9 cellular contexts compared by ENCODE assay signal in the genomic region with DNA sequence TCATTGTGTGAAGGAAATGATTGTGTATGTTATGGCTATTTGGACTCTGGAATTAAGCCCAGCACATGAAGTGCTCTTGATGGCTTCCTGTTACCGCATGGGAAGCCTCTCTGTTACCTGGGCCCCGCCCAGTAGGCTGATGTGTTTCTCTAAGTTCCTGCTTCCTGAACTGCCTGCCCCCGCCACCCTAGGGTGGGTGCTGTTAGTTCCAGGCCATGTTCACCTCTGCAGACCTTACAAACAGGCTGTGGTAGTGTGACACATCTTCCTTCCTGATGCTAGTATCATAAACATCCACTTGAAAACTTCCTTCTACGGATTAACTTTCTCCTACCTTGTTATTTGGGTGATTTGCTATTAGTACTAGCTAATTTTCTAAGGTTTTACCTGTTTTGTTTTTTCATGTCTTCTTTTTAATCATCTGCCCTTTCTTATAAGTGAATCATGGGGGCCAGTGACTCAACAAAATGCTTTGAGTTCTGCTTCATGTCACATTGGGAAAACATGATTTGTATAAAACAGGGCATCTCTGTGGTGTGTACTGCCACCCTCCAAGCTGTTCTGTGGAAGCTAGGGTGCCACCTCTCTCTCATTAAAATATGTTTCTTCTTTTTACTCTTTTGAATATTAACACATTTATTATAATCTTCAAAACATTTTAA. TPM values are rescaled to one million over a fixed set of nuclear protein-coding genes. Genes with fewer than 3 reads are reported as not detected.
DNase-seq lines count a peak whose midpoint lies in the region; ATAC-seq and TF ChIP-seq lines count a peak whose summit lies in the region.
"Had no signal": no experiment of that assay in that cellular context is flagged by ENCODE, and none has a peak within 500 bp of the region (broad histone marks: within the 10 kb centered on the region; RNA-seq: fewer than 3 reads in every experiment).

No MANE protein-coding gene starts in this region.

- no peak overlapping the region for H4K8ac ChIP-seq in IMR-90 (ENCODE audit: low read depth in 2 of 2, low read length in 2 of 2)

- H3K79me1 ChIP-seq in IMR-90 (ENCODE audit: low read depth in 1 of 2, low read length in 2 of 2) = no peaks in the 10 kb centered on the region

- ATAC-seq in IMR-90 (ENCODE audit: low read depth) = peak; percentile 46
- no peak for ATAC-seq in HG02938 (IDR thresholded peaks at IDR 0.05; ENCODE audit: unreplicated experiment)
- no peak for ATAC-seq in GM19467 (IDR thresholded peaks at IDR 0.05; ENCODE audit: unreplicated experiment)

- no peaks in the 10 kb centered on the region for H4K20me1 ChIP-seq in IMR-90 (ENCODE audit: insufficient read depth, low read length)

- 0 out of 2 replicates have a peak overlapping the region, but pooled peaks have one; percentile 8 for H3K18ac ChIP-seq in IMR-90 (ENCODE audit: low read depth, low read length)

- H3K4me2 ChIP-seq in IMR-90 (ENCODE audit: low read depth, low read length) = peak overlapping the region; percentile 27; the same call in 1 of the 2 replicates

- intact Hi-C loops in IMR-90 (cut with micrococcal nuclease) = loop anchor here (1.0 to 10.0 kb wide), 3 partner anchors 101 to 597 kb away; a partner anchor contains a TSS

- H3K27ac ChIP-seq in IMR-90 (ENCODE audit: insufficient read depth, low read length) (no peak overlapping the region), tibial nerve (peak overlapping the region in 3 of 4 donors; percentile 5 to 37 (median 14))

- POLR2A ChIA-PET in IMR-90 (lab: Charles Lee; ENCODE audit: unreplicated experiment) = no interaction called here

- no peak overlapping the region for H2AK5ac ChIP-seq in IMR-90 (ENCODE audit: low read depth, low read length)

- H3K14ac ChIP-seq in IMR-90 (replicated peaks; ENCODE audit: low read depth, low read length) = no peak overlapping the region

- H3K9me1 ChIP-seq in IMR-90 (ENCODE audit: insufficient read depth, low read length) = no peaks in the 10 kb centered on the region

- in situ Hi-C loops in IMR-90 (cut with MboI; ENCODE audit: low sequenced_read_pairs) = loop anchor here (10.0 kb wide), 1 partner anchor 97 kb away; no protein-coding TSS in a partner anchor

- no peak overlapping the region for H3K4me3 ChIP-seq in IMR-90 (ENCODE audit: insufficient read depth, low read depth, low read length)
- no peak overlapping the region for H3K4me3 ChIP-seq in choroid plexus epithelial cell (ENCODE audit: low read depth, low read length)
- H3K4me3 ChIP-seq in mucosa of stomach (ENCODE audit: low read length) = no peak overlapping the region
- H3K4me3 ChIP-seq in tibial nerve = no peak overlapping the region

- H4K91ac ChIP-seq in IMR-90 (ENCODE audit: insufficient read depth, low read depth, low read length) = no peak overlapping the region

- H2AFZ ChIP-seq in IMR-90 (replicated peaks; ENCODE audit: low read length, poor library complexity) = peak overlapping the region; percentile 35

- no peak overlapping the region for H3K4ac ChIP-seq in IMR-90 (ENCODE audit: low read depth, low read length)

- TF ChIP-seq RAD21 in IMR-90 (IDR thresholded peaks at IDR 0.05; ENCODE audit: low read length) = no peak

- WGBS in IMR-90 (ENCODE audit: extremely low coverage in 2 of 2, insufficient read length in 1 of 2), 2 experiments = 47% methylated on average over 3 of the region's 4 CpGs; no CpG with 5 or more reads in 1 of the 2 experiments
- WGBS in tibial nerve, 2 donors = 67 to 69% methylated on average over 4 of the region's 4 CpGs

- no peak for TF ChIP-seq POLR2A in IMR-90 (IDR thresholded peaks at IDR 0.05; ENCODE audit: low read depth, low read length)
- TF ChIP-seq POLR2A in tibial nerve (IDR thresholded peaks at IDR 0.05) = no peak

- H2BK120ac ChIP-seq in IMR-90 (ENCODE audit: low read depth, low read length) = 0 out of 2 replicates have a peak overlapping the region, but pooled peaks have one; percentile 34

- TF ChIP-seq CTCF in IMR-90 (conservative IDR thresholded peaks at IDR 0.05; ENCODE audit: low read depth, low read length) (no peak), choroid plexus epithelial cell (conservative IDR thresholded peaks at IDR 0.05; ENCODE audit: low read depth, low read length) (no peak), tibial nerve (IDR thresholded peaks at IDR 0.05) (no peak)

- no peak overlapping the region for H3K9ac ChIP-seq in IMR-90 (ENCODE audit: low read depth, low read length)
- peak overlapping the region; percentile 16 for H3K9ac ChIP-seq in mucosa of stomach (ENCODE audit: low read length)

- H3K36me3 ChIP-seq in IMR-90 (ENCODE audit: control insufficient read depth, insufficient read depth, low read length) = no peaks in the 10 kb centered on the region
- H3K36me3 ChIP-seq in mucosa of stomach (ENCODE audit: control insufficient read depth, insufficient read depth, low read length) = no peaks in the 10 kb centered on the region
- H3K36me3 ChIP-seq in tibial nerve = peaks cover 0 to 23% (median 0%) of the 10 kb centered on the region in 3 donors

- H3K9me3 ChIP-seq in IMR-90 (ENCODE audit: control insufficient read depth, insufficient read depth, low read length) = no peaks in the 10 kb centered on the region
- H3K9me3 ChIP-seq in mucosa of stomach (ENCODE audit: control insufficient read depth, low read length) = no peaks in the 10 kb centered on the region
- peaks cover 0 to 5% (median 0%) of the 10 kb centered on the region in 4 donors for H3K9me3 ChIP-seq in tibial nerve

- no peak overlapping the region for H3K23ac ChIP-seq in IMR-90 (ENCODE audit: low read depth, low read length)

- no peak overlapping the region for H3K56ac ChIP-seq in IMR-90 (ENCODE audit: extremely low read depth, insufficient read depth, low read length)

- H2BK5ac ChIP-seq in IMR-90 (ENCODE audit: low read depth, low read length, poor library complexity, severe bottlenecking) = no peak overlapping the region

- H4K5ac ChIP-seq in IMR-90 (ENCODE audit: low read depth, low read length) = peak overlapping the region; percentile 58; the same call in 1 of the 2 replicates

- dilution Hi-C loops in IMR-90 (cut with HindIII; ENCODE audit: low sequenced_read_pairs, unreplicated experiment) = no loop called here

- peak; percentile 40 for DNase-seq in IMR-90
- DNase-seq in activated CD4-positive, alpha-beta T cell treated with anti-CD3 and anti-CD28 coated beads for 1 hour = peak; percentile 15
- peak; percentile 58 for DNase-seq in choroid plexus epithelial cell (ENCODE audit: low read depth)
- no peak for DNase-seq in tibial nerve (ENCODE audit: low spot score in 2 of 2)
- no peak for DNase-seq in T-helper 9 cell
- DNase-seq: naive B cell had no signal

- BruUV-seq in IMR-90 (replicated peaks; lab: Mats Ljungman, UMichigan) = no TSS peak

- H2BK20ac ChIP-seq in IMR-90 (ENCODE audit: low read depth, low read length) = no peak overlapping the region

- H2AK9ac ChIP-seq in IMR-90 (replicated peaks; ENCODE audit: low read depth, low read length, poor library complexity) = peak overlapping the region; percentile 73

- CTCF ChIA-PET in IMR-90 (lab: Yijun Ruan, JAX) = interaction anchor here (0.8 to 2.3 kb wide), 6 partner anchors 16 to 106 kb away, joined by 3 to 19 read pairs (median 4); no protein-coding TSS in a partner anchor

- TF ChIP-seq EP300 in tibial nerve (IDR thresholded peaks at IDR 0.05) = peak in 1 of 2 donors; percentile 35

- peaks cover 5% of the 10 kb centered on the region for H3K4me1 ChIP-seq in IMR-90 (ENCODE audit: control insufficient read depth, insufficient read depth, low read length)
- H3K4me1 ChIP-seq in mucosa of stomach (ENCODE audit: control insufficient read depth, insufficient read depth, low read length) = peaks cover 53% of the 10 kb centered on the region
- H3K4me1 ChIP-seq in tibial nerve = peaks cover 0 to 11% (median 3%) of the 10 kb centered on the region in 4 donors

- H2BK15ac ChIP-seq in IMR-90 (ENCODE audit: low read depth, low read length) = no peak overlapping the region

- no peaks in the 10 kb centered on the region for H3K27me3 ChIP-seq in IMR-90 (ENCODE audit: control insufficient read depth, insufficient read depth, low read length)
- H3K27me3 ChIP-seq in mucosa of stomach (ENCODE audit: control insufficient read depth, insufficient read depth, low read length) = no peaks in the 10 kb centered on the region
- no peaks in the 10 kb centered on the region for H3K27me3 ChIP-seq in tibial nerve

TF ChIP-seq in IMR-90, 13 proteins besides CTCF, POLR2A, EP300 and RAD21:
- TF ChIP-seq CEBPB (IDR thresholded peaks at IDR 0.05; ENCODE audit: low read depth, low read length) (no peak), RCOR1 (IDR thresholded peaks at IDR 0.05; ENCODE audit: insufficient replicate concordance, low read length) (no peak), FOS (IDR thresholded peaks at IDR 0.05; ENCODE audit: low read depth, low read length) (no peak), MAFK (IDR thresholded peaks at IDR 0.05; ENCODE audit: low read depth, low read length) (no peak), SMC3 (IDR thresholded peaks at IDR 0.05; ENCODE audit: low read depth, low read length) (no peak), CHD1 (IDR thresholded peaks at IDR 0.05; ENCODE audit: low read depth, low read length) (no peak), RFX5 (IDR thresholded peaks at IDR 0.05; ENCODE audit: low read depth, low read length) (no peak)

RNA-seq across cellular contexts. Expression of a gene that starts 40.6 kb away (rescaled TPM):
- total RNA-seq in IMR-90 (2012; rRNA removed) = 5.6 and 9.7 TPM in 2 replicates
- polyA plus RNA-seq in IMR-90 (2012; rRNA removed) = 1.7 and 2.4 TPM in 2 replicates
- 0.53 and 0.80 TPM in 2 replicates for polyA plus RNA-seq in IMR-90 (2012; cell fraction: cytosol; rRNA removed)
- 0.22 and 1.4 TPM in 2 replicates for polyA plus RNA-seq in IMR-90 (2012; cell fraction: nucleus; rRNA removed; ENCODE audit: low replicate concordance)
- total RNA-seq in tibial nerve = 10 to 100 TPM; 25.5 to 65.3 (median 48.8) TPM

Comparison
In these comparisons a context has a peak if more than half of its experiments do, and no peak if none do; other contexts are left out.
1. DNase-seq: peak in IMR-90 (single experiment), activated CD4-positive, alpha-beta T cell treated with anti-CD3 and anti-CD28 coated beads for 1 hour (single experiment) and choroid plexus epithelial cell (single experiment); none in tibial nerve (0 of 2) and T-helper 9 cell (single experiment).